ENCODE assay signal across 19 cellular contexts in the genomic region with DNA sequence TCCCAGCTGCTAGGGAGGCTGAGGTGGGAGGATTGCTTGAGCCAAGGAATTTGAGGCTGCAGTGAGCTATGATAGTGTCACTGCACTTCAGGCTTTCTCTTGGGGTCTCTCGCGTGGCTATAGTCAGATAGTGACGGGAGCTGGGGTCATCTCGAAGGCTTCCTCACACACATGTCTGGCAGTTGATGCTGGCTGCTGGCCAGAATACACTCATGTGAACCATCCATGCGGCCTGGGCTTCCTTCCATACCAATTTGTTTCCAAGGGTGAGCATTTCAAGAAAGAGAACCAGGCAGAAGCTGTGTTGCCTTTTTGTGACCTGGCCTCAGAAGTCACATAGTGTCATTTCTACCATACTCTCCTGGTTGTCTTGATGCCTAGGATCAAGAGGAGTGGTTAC. TPM values are rescaled to one million over a fixed set of nuclear protein-coding genes. Genes with fewer than 3 reads are reported as not detected.
"Had no signal": no experiment of that assay in that cellular context is flagged by ENCODE, and none has a peak within 500 bp of the region (broad histone marks: within the 10 kb centered on the region; RNA-seq: fewer than 3 reads in every experiment).

No MANE protein-coding gene starts in this region.

- DNase-seq: activated CD4-positive, alpha-beta T cell treated with anti-CD3 and anti-CD28 coated beads for 4 hours; activated CD8-positive, alpha-beta T cell treated with anti-CD3 and anti-CD28 coated beads for 36 hours; activated effector memory CD4-positive, alpha-beta T cell treated with Interleukin-2 at 50 U/mL for 16 hours; activated naive CD4-positive, alpha-beta T cell treated with anti-CD3 and anti-CD28 coated beads, Interleukin-2, amount 50 U/mL, for 16 hours; activated T-cell treated with anti-CD3 and anti-CD28 coated beads, Interleukin-2, amount 50 U/mL, for 4 hours; dorsolateral prefrontal cortex; endodermal cell; lower lobe of right lung; occipital lobe; stimulated activated CD4-positive, alpha-beta T cell treated with anti-CD3 and anti-CD28 coated beads, Interleukin-2, amount 100 ng/mL, for 48 hours; T-helper 2 cell had no signal

- H3K4me3 ChIP-seq: dorsolateral prefrontal cortex, lower lobe of right lung had no signal

- H3K9me3 ChIP-seq: lower lobe of right lung had no signal

- H3K36me3 Mint-ChIP-seq: stimulated activated memory B cell treated with anti-CD40 and anti-IgM and Interleukin-4, amounts not matched to agents 10 μg/mL and 1 μg/mL and 100 μg/mL, for 72 hours; WTC11 had no signal

- H3K4me1 ChIP-seq: lower lobe of right lung had no signal

- H3K9me3 Mint-ChIP-seq: activated CD8-positive, alpha-beta T cell treated with anti-CD3 and anti-CD28 coated beads for 36 hours; activated T-cell treated with anti-CD3 and anti-CD28 coated beads, Interleukin-2, amount 50 U/mL, for 4 hours; endodermal cell had no signal

- ATAC-seq: activated CD8-positive, alpha-beta T cell treated with anti-CD3 and anti-CD28 coated beads for 36 hours; activated T-cell treated with anti-CD3 and anti-CD28 coated beads, Interleukin-2, amount 50 U/mL, for 4 hours; lower lobe of right lung; stimulated activated memory B cell treated with anti-CD40 and anti-IgM and Interleukin-4, amounts not matched to agents 10 μg/mL and 1 μg/mL and 100 μg/mL, for 72 hours; WTC11 had no signal

- H3K4me1 Mint-ChIP-seq: endodermal cell; stimulated activated memory B cell treated with anti-CD40 and anti-IgM and Interleukin-4, amounts not matched to agents 10 μg/mL and 1 μg/mL and 100 μg/mL, for 72 hours had no signal

- H3K36me3 ChIP-seq: lower lobe of right lung had no signal

- H3K27ac ChIP-seq: dorsolateral prefrontal cortex, lower lobe of right lung had no signal

- H3K27ac Mint-ChIP-seq: activated CD8-positive, alpha-beta T cell treated with anti-CD3 and anti-CD28 coated beads for 36 hours; endodermal cell; nephron; progenitor cell of endocrine pancreas; stimulated activated memory B cell treated with anti-CD40 and anti-IgM and Interleukin-4, amounts not matched to agents 10 μg/mL and 1 μg/mL and 100 μg/mL, for 72 hours; WTC11 had no signal

- H3K4me3 Mint-ChIP-seq: activated CD8-positive, alpha-beta T cell treated with anti-CD3 and anti-CD28 coated beads for 36 hours; activated T-cell treated with anti-CD3 and anti-CD28 coated beads, Interleukin-2, amount 50 U/mL, for 4 hours; endodermal cell; nephron; stimulated activated memory B cell treated with anti-CD40 and anti-IgM and Interleukin-4, amounts not matched to agents 10 μg/mL and 1 μg/mL and 100 μg/mL, for 72 hours; WTC11 had no signal

RNA-seq across cellular contexts. Expression of a gene that starts 26.5 kb away (rescaled TPM):
- total RNA-seq: activated CD8-positive, alpha-beta T cell treated with anti-CD3 and anti-CD28 coated beads for 36 hours; activated T-cell treated with anti-CD3 and anti-CD28 coated beads, Interleukin-2, amount 50 U/mL, for 4 hours; astrocyte; dorsolateral prefrontal cortex; endodermal cell; epithelial cell of proximal tubule; fibroblast of villous mesenchyme; lower lobe of right lung; occipital lobe; progenitor cell of endocrine pancreas; WTC11 had no signal
- polyA plus RNA-seq: adipose tissue had no signal
